8 cellular contexts compared by ENCODE assay signal in the genomic region with DNA sequence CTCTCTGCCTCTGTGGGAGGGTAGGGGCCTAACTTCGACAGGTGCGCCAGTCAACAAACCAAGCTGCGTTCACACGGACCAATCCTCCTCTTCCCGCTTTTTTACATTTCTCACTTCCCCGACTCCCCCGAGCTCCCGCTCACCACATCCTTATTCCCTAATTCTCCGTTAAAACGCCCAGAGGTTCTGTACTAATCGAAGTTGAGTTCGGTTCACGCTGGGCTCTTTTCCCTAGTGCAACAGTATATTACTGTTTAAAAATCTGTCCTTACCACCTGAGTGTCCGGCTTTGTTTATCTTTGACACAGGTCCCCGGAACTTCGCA. TPM values are rescaled to one million over a fixed set of nuclear protein-coding genes. Genes with fewer than 3 reads are reported as not detected.
A peak's percentile ranks its signal among the peaks of the same experiment; 100 is the strongest.
DNase-seq lines count a peak whose midpoint lies in the region; ATAC-seq and TF ChIP-seq lines count a peak whose summit lies in the region.

No MANE protein-coding gene starts in this region.

- DNase-seq in DMS 273 (lab: John Stamatoyannopoulos, UW; ENCODE audit: unreplicated experiment) (peak; percentile 58), DMS 273 treated with DMSO at 0.1 percent for 48 hours (lab: John Stamatoyannopoulos, UW) (no peak), SJSA1 (ENCODE audit: low read depth in 1 of 2, low spot score in 2 of 2) (no peak), coronary artery (ENCODE audit: low spot score) (no peak), NCI-H2196 treated with DMSO at 0.1 percent for 48 hours (lab: John Stamatoyannopoulos, UW; ENCODE audit: unreplicated experiment) (no peak)

- 0 out of 2 replicates have a peak, but pooled peaks cover 9% of the 10 kb centered on the region for H3K4me1 ChIP-seq in SJSA1 (replicated peaks)
- H3K4me1 ChIP-seq in mononuclear cell (ENCODE audit: insufficient read depth, low read length): peaks cover 38% of the 10 kb centered on the region

- H3K27me3 ChIP-seq in SJSA1 (replicated peaks): no peaks in the 10 kb centered on the region
- no peaks in the 10 kb centered on the region for H3K27me3 ChIP-seq in mononuclear cell (ENCODE audit: insufficient read depth, low read length)

- H3K27ac ChIP-seq in SJSA1 (peak overlapping the region; percentile 74), coronary artery (peak overlapping the region; percentile 69 to 81)

- H3K9me3 ChIP-seq in SJSA1 (replicated peaks): no peaks in the 10 kb centered on the region
- no peaks in the 10 kb centered on the region for H3K9me3 ChIP-seq in mononuclear cell (ENCODE audit: low read depth, low read length)

- no peak for TF ChIP-seq CTCF in coronary artery (IDR thresholded peaks at IDR 0.05)

- ATAC-seq in HG03064 (IDR thresholded peaks at IDR 0.05; ENCODE audit: low read depth, unreplicated experiment) (peak; percentile 5), GM21390 (IDR thresholded peaks at IDR 0.05; ENCODE audit: unreplicated experiment) (no peak)

- peak overlapping the region; percentile 92 for H3K4me3 ChIP-seq in SJSA1
- H3K4me3 ChIP-seq in coronary artery: peak overlapping the region; percentile 74
- H3K4me3 ChIP-seq in mononuclear cell (ENCODE audit: low read length): peak overlapping the region; percentile 96

- H3K36me3 ChIP-seq in SJSA1: peaks cover 24% of the 10 kb centered on the region

RNA-seq across cellular contexts. Expression of gene POLR2D, which starts 0.5 kb away (rescaled TPM):
- 25.2 and 25.8 TPM in 2 replicates for total RNA-seq in SJSA1 (2014; rRNA removed; shearing (Covaris generic))
- 17.0 TPM for total RNA-seq in mononuclear cell

RNA-seq across cellular contexts. Expression of gene AMMECR1L, which starts 28.3 kb away (rescaled TPM):
- 15.7 and 18.9 TPM in 2 replicates for total RNA-seq in SJSA1 (2014; rRNA removed; shearing (Covaris generic))
- 7.0 TPM for total RNA-seq in mononuclear cell

RNA-seq across cellular contexts. Expression of gene WDR33, which starts 46.5 kb away (rescaled TPM):
- 19.7 and 36.6 TPM in 2 replicates for total RNA-seq in SJSA1 (2014; rRNA removed; shearing (Covaris generic))
- 68.0 TPM for total RNA-seq in mononuclear cell
